Comparison of ENCODE assay signal across 27 cellular contexts in genomic region chr2:212626371-212626918, GRCh38.
"Had no signal": no experiment of that assay in that cellular context is flagged by ENCODE, and none has a peak within 500 bp of the region (broad histone marks: within the 10 kb centered on the region; RNA-seq: fewer than 3 reads in every experiment).

No MANE protein-coding gene starts in this region.

- ATAC-seq: activated CD4-positive, CD25-positive, alpha-beta regulatory T cell treated with anti-CD3 and anti-CD28 coated beads, Interleukin-2, amount 50 U/mL, for 24 hours; heart right ventricle; right cardiac atrium; stimulated activated naive B cell treated with anti-CD40 and anti-IgM and Interleukin-4, amounts not matched to agents 10 μg/mL and 1 μg/mL and 100 μg/mL, for 72 hours had no signal

- H3K36me3 Mint-ChIP-seq: activated naive CD8-positive, alpha-beta T cell treated with anti-CD3 and anti-CD28 coated beads, Interleukin-2, amount 10 ng/mL, durations not matched to agents 7 days and 5 days; stimulated activated naive B cell treated with anti-CD40 and anti-IgM and Interleukin-4, amounts not matched to agents 10 μg/mL and 1 μg/mL and 100 μg/mL, for 72 hours had no signal

- H3K9me3 Mint-ChIP-seq: activated naive CD4-positive, alpha-beta T cell treated with anti-CD3 and anti-CD28 coated beads for 36 hours; activated naive CD8-positive, alpha-beta T cell treated with anti-CD3 and anti-CD28 coated beads, Interleukin-2, amount 10 ng/mL, durations not matched to agents 7 days and 5 days; nephron had no signal

- H3K27ac Mint-ChIP-seq: activated naive CD4-positive, alpha-beta T cell treated with anti-CD3 and anti-CD28 coated beads for 36 hours; activated naive CD8-positive, alpha-beta T cell treated with anti-CD3 and anti-CD28 coated beads, Interleukin-2, amount 10 ng/mL, durations not matched to agents 7 days and 5 days; nephron; stimulated activated naive B cell treated with anti-CD40 and anti-IgM and Interleukin-4, amounts not matched to agents 10 μg/mL and 1 μg/mL and 100 μg/mL, for 72 hours had no signal

- DNase-seq: activated CD4-positive, alpha-beta T cell treated with anti-CD3 and anti-CD28 coated beads for 48 hours; activated CD4-positive, alpha-beta T cell treated with anti-CD3 and anti-CD28 coated beads, Interleukin-2, amount 50 U/mL, for 48 hours; activated CD8-positive, alpha-beta memory T cell treated with anti-CD3 and anti-CD28 coated beads for 24 hours; activated effector memory CD4-positive, alpha-beta T cell treated with Interleukin-2 at 50 U/mL for 16 hours; activated naive CD4-positive, alpha-beta T cell treated with anti-CD3 and anti-CD28 coated beads for 36 hours; activated naive CD8-positive, alpha-beta T cell treated with anti-CD3 and anti-CD28 coated beads, Interleukin-2, amount 10 ng/mL, durations not matched to agents 7 days and 5 days; amniotic stem cell; dermis blood vessel endothelial cell; effector CD4-positive, alpha-beta T cell; foreskin melanocyte; heart right ventricle; kidney glomerular epithelial cell; left ventricle myocardium inferior; posterior cingulate gyrus; right cardiac atrium; stimulated activated CD4-positive, alpha-beta T cell treated with anti-CD3 and anti-CD28 coated beads, Interleukin-15, amount 100 ng/mL, for 24 hours; stimulated activated CD4-positive, alpha-beta T cell treated with anti-CD3 and anti-CD28 coated beads, Interleukin-2, amount 100 ng/mL, for 24 hours; stimulated activated naive B cell treated with anti-CD40 and anti-IgM and Interleukin-4, amounts not matched to agents 10 μg/mL and 1 μg/mL and 100 μg/mL, for 72 hours; stomach; thyroid gland; upper lobe of left lung; WERI-Rb-1 had no signal

- H3K9me3 ChIP-seq: thyroid gland, upper lobe of left lung, vagina had no signal

- H3K27me3 Mint-ChIP-seq: activated naive CD8-positive, alpha-beta T cell treated with anti-CD3 and anti-CD28 coated beads, Interleukin-2, amount 10 ng/mL, durations not matched to agents 7 days and 5 days; stimulated activated naive B cell treated with anti-CD40 and anti-IgM and Interleukin-4, amounts not matched to agents 10 μg/mL and 1 μg/mL and 100 μg/mL, for 72 hours had no signal

- H3K27me3 ChIP-seq: heart right ventricle, stomach, thyroid gland, upper lobe of left lung, vagina had no signal

- H3K4me3 Mint-ChIP-seq: activated naive CD4-positive, alpha-beta T cell treated with anti-CD3 and anti-CD28 coated beads for 36 hours; activated naive CD8-positive, alpha-beta T cell treated with anti-CD3 and anti-CD28 coated beads, Interleukin-2, amount 10 ng/mL, durations not matched to agents 7 days and 5 days; nephron; stimulated activated naive B cell treated with anti-CD40 and anti-IgM and Interleukin-4, amounts not matched to agents 10 μg/mL and 1 μg/mL and 100 μg/mL, for 72 hours had no signal

- H3K4me1 ChIP-seq: heart right ventricle, left ventricle myocardium inferior, stomach, thyroid gland, upper lobe of left lung, vagina had no signal

- FAIRE-seq: colon had no signal

- H3K4me1 Mint-ChIP-seq: activated naive CD8-positive, alpha-beta T cell treated with anti-CD3 and anti-CD28 coated beads, Interleukin-2, amount 10 ng/mL, durations not matched to agents 7 days and 5 days; nephron; stimulated activated naive B cell treated with anti-CD40 and anti-IgM and Interleukin-4, amounts not matched to agents 10 μg/mL and 1 μg/mL and 100 μg/mL, for 72 hours had no signal

- H3K27ac ChIP-seq: heart right ventricle, left ventricle myocardium inferior, stomach, thyroid gland, upper lobe of left lung, vagina, WERI-Rb-1 had no signal

- H3K4me3 ChIP-seq: heart right ventricle, left ventricle myocardium inferior, lung, stomach, thyroid gland, upper lobe of left lung, vagina had no signal

- H3K36me3 ChIP-seq: heart right ventricle, left ventricle myocardium inferior, stomach, thyroid gland, upper lobe of left lung, vagina, WERI-Rb-1 had no signal
